ENCODE assay signal across 8 cellular contexts in the genomic region with DNA sequence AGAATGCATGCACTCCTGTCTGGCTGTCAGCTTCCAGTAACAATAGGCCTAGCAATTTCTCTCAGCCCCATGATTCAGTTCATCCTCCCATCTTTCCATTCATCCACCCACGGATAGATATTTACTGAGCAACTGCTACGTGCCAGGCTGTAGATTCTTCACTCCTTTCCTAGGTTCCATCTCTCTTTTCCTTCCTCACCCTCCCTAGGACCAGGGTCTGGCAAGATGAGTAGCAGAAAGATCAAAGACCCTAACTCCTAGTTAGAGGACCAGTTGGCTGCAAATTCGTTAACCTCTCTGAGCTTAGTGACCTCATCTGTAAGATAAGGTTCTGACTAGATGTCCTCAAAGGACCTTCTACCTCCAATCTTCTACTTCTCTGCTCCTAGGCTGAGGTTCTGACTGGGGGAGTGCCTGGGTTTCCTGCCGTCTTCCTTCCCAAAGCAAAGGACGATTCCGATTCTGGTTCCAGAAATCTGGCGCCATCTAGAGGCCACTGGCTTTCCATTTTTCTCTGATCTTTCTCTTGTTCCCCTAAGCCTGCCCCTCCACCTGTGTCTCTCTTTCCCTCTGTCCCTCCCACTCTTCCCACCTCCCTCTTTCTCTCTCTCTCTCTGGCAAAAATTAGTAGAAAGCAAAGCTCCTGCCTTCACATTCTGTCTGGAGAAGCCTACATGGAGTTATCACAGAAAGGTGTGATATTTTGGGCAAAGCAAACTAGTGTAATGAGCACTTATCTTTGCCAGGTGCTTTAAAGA. TPM values are rescaled to one million over a fixed set of nuclear protein-coding genes. Genes with fewer than 3 reads are reported as not detected.
A peak's percentile ranks its signal among the peaks of the same experiment; 100 is the strongest.
DNase-seq lines count a peak whose midpoint lies in the region; ATAC-seq and TF ChIP-seq lines count a peak whose summit lies in the region.

No MANE protein-coding gene starts in this region.

- no peak overlapping the region for H3K14ac ChIP-seq in trophoblast cell (ENCODE audit: low read length)

- H2AK5ac ChIP-seq in trophoblast cell (ENCODE audit: low read length) = no peak overlapping the region

- H3K4ac ChIP-seq in trophoblast cell (ENCODE audit: low read depth, low read length) = no peak overlapping the region

- H2AFZ ChIP-seq in trophoblast cell (ENCODE audit: insufficient read depth, low read length, poor library complexity) = no peak overlapping the region

- TF ChIP-seq CTCF in LNCaP clone FGC (IDR thresholded peaks at IDR 0.05; ENCODE audit: control insufficient read depth, extremely low read depth, insufficient read depth) (peak; percentile 83), upper lobe of left lung (IDR thresholded peaks at IDR 0.05) (peak; percentile 41 to 72 (median 65))

- ATAC-seq in upper lobe of left lung (ENCODE audit: low FRiP score in 2 of 2) (peak in 1 of 2 donors; percentile 73), GM21717 (IDR thresholded peaks at IDR 0.05; ENCODE audit: unreplicated experiment) (no peak)

- peak; percentile 75 for DNase-seq in DMS53 treated with DMSO at 0.1 percent for 48 hours (lab: John Stamatoyannopoulos, UW; ENCODE audit: unreplicated experiment)
- peak; percentile 32 for DNase-seq in LNCaP clone FGC (ENCODE audit: low read depth)
- DNase-seq in SK-MEL-5 (ENCODE audit: low read depth, low spot score) = peak; percentile 73
- DNase-seq in activated gamma-delta T cell treated with anti-CD3 and anti-CD28 coated beads, Interleukin-2, amount 50 U/mL, for 16 hours (ENCODE audit: low read depth) = peak; percentile 55
- peak; percentile 51 for DNase-seq in germinal center (ENCODE audit: low spot score)
- peak; percentile 55 to 84 for DNase-seq in trophoblast cell
- DNase-seq in upper lobe of left lung = peak in 1 of 2 donors; percentile 55

- H3K18ac ChIP-seq in trophoblast cell (ENCODE audit: low read length) = no peak overlapping the region

- in situ Hi-C loops in SK-MEL-5 (cut with HindIII; ENCODE audit: low pct_unique_long_range_greater_than_20kb, low sequenced_read_pairs) = no loop called here

- H3K27me3 ChIP-seq in trophoblast cell (ENCODE audit: insufficient read depth, low read length) = no peaks in the 10 kb centered on the region
- no peaks in the 10 kb centered on the region for H3K27me3 ChIP-seq in upper lobe of left lung

- TF ChIP-seq EP300 in upper lobe of left lung (IDR thresholded peaks at IDR 0.05) = no peak

- TF ChIP-seq POLR2A in upper lobe of left lung (IDR thresholded peaks at IDR 0.05) = no peak

- peaks cover 3 to 9% of the 10 kb centered on the region in 2 experiments for H3K4me1 ChIP-seq in trophoblast cell (ENCODE audit: control insufficient read depth in 1 of 2, insufficient read depth in 2 of 2, low read length in 2 of 2)
- H3K4me1 ChIP-seq in upper lobe of left lung = no peaks in the 10 kb centered on the region

- WGBS in trophoblast cell (ENCODE audit: extremely low coverage, insufficient coverage, insufficient read length) = no CpG with 5 or more reads among the region's 7 CpGs
- WGBS in upper lobe of left lung, 2 donors = 22 to 24% methylated on average over 7 of the region's 7 CpGs

- no peak overlapping the region for H2BK5ac ChIP-seq in trophoblast cell (ENCODE audit: low read depth, low read length, poor library complexity)

- H3K23ac ChIP-seq in trophoblast cell (ENCODE audit: low read length) = no peak overlapping the region

- peaks cover 1% of the 10 kb centered on the region for H3K9me3 ChIP-seq in trophoblast cell (ENCODE audit: insufficient read depth, low read depth, low read length)
- H3K9me3 ChIP-seq in upper lobe of left lung = no peaks in the 10 kb centered on the region

- no peaks in the 10 kb centered on the region for H3K79me1 ChIP-seq in trophoblast cell (ENCODE audit: low read length)

- no peak overlapping the region for H3K27ac ChIP-seq in trophoblast cell (ENCODE audit: low read depth, low read length)
- no peak overlapping the region for H3K27ac ChIP-seq in upper lobe of left lung

- H4K91ac ChIP-seq in trophoblast cell (ENCODE audit: low read depth, low read length) = no peak overlapping the region

- no peak overlapping the region for H2BK120ac ChIP-seq in trophoblast cell (ENCODE audit: insufficient read depth, low read length, poor library complexity)

- H3K36me3 ChIP-seq in trophoblast cell (ENCODE audit: control insufficient read depth in 1 of 2, insufficient read depth in 2 of 2, low read length in 2 of 2) (no peaks in the 10 kb centered on the region), upper lobe of left lung (no peaks in the 10 kb centered on the region)

- no peak overlapping the region for H4K12ac ChIP-seq in trophoblast cell (ENCODE audit: low read depth, low read length)

- no peaks in the 10 kb centered on the region for H3K79me2 ChIP-seq in trophoblast cell (ENCODE audit: control insufficient read depth, insufficient read depth, low read length, poor library complexity)

- H2BK12ac ChIP-seq in trophoblast cell (ENCODE audit: low read length) = no peak overlapping the region

- no peak overlapping the region for H3K9ac ChIP-seq in trophoblast cell (ENCODE audit: low read length)

- H3K4me2 ChIP-seq in trophoblast cell (ENCODE audit: low read length) = no peak overlapping the region

- H3K4me3 ChIP-seq in LNCaP clone FGC (ENCODE audit: low read depth, low read length) (no peak overlapping the region), trophoblast cell (ENCODE audit: low read depth, low read length) (no peak overlapping the region), upper lobe of left lung (no peak overlapping the region)

- no peak overlapping the region for H4K8ac ChIP-seq in trophoblast cell (ENCODE audit: low read depth, low read length)

RNA-seq across cellular contexts. Expression of a gene that starts 26.2 kb away (rescaled TPM):
- not detected in 2 replicates for total RNA-seq in SK-MEL-5 (2014; rRNA removed; shearing (Covaris generic))
- polyA plus RNA-seq in SK-MEL-5 (2015; cell fraction: cytosol; rRNA removed) = not detected in 2 replicates
- polyA plus RNA-seq in SK-MEL-5 (2015; cell fraction: nucleus; rRNA removed) = not detected in 2 replicates
- polyA plus RNA-seq in trophoblast cell (2013) = not detected in 2 replicates
- total RNA-seq in upper lobe of left lung = not detected

RNA-seq across cellular contexts. Expression of a gene that starts 56.8 kb away (rescaled TPM):
- total RNA-seq in SK-MEL-5 (2014; rRNA removed; shearing (Covaris generic)) = 25.8 and 27.4 TPM in 2 replicates
- 23.8 and 31.4 TPM in 2 replicates for polyA plus RNA-seq in SK-MEL-5 (2015; cell fraction: cytosol; rRNA removed)
- 15.9 and 21.0 TPM in 2 replicates for polyA plus RNA-seq in SK-MEL-5 (2015; cell fraction: nucleus; rRNA removed)
- polyA plus RNA-seq in trophoblast cell (2013) = 28.1 and 29.4 TPM in 2 replicates
- total RNA-seq in upper lobe of left lung = 10 to 100 TPM; 18.4 to 43.8 (median 30.4) TPM
